In genomic region chr22:35649026-35649553, GRCh38 we compare ENCODE assay signal across 9 cellular contexts. TPM values are rescaled to one million over a fixed set of nuclear protein-coding genes. Genes with fewer than 3 reads are reported as not detected.
DNase-seq lines count a peak whose midpoint lies in the region; ATAC-seq and TF ChIP-seq lines count a peak whose summit lies in the region.
"Had no signal": no experiment of that assay in that cellular context is flagged by ENCODE, and none has a peak within 500 bp of the region (broad histone marks: within the 10 kb centered on the region; RNA-seq: fewer than 3 reads in every experiment).

No MANE protein-coding gene starts in this region.

- H3K27me3 ChIP-seq in BJ (ENCODE audit: control insufficient read depth, insufficient read depth, low read length) (no peaks in the 10 kb centered on the region), MM.1S (replicated peaks; ENCODE audit: insufficient read depth, low read length) (no peaks in the 10 kb centered on the region), BE2C (peaks cover 7% of the 10 kb centered on the region)
- H3K27me3 ChIP-seq in naive thymus-derived CD4-positive, alpha-beta T cell (ENCODE audit: control insufficient read depth in 2 of 2, insufficient read depth in 2 of 2, low read length in 2 of 2), result no peaks in the 10 kb centered on the region

- ATAC-seq in naive thymus-derived CD4-positive, alpha-beta T cell, result no peak

- peaks cover 5 to 48% (median 26%) of the 10 kb centered on the region in 5 donors for H3K36me3 Mint-ChIP-seq in naive thymus-derived CD4-positive, alpha-beta T cell

- H3K4me3 ChIP-seq in BJ (ENCODE audit: low read depth, low read length), result peak overlapping the region; percentile 58
- H3K4me3 ChIP-seq in MM.1S (ENCODE audit: low read length), result peak overlapping the region; percentile 94
- peak overlapping the region; percentile 80 for H3K4me3 ChIP-seq in coronary artery
- peak overlapping the region; percentile 93 for H3K4me3 ChIP-seq in naive thymus-derived CD4-positive, alpha-beta T cell (ENCODE audit: low read length)
- H3K4me3 ChIP-seq in BE2C (ENCODE audit: low read depth, low read length), result no peak overlapping the region

- H4K20me1 ChIP-seq in MM.1S (ENCODE audit: insufficient read depth, low read length), result no peaks in the 10 kb centered on the region

- peak overlapping the region; percentile 90 for H2AFZ ChIP-seq in MM.1S (ENCODE audit: low read length)

- peaks cover 15% of the 10 kb centered on the region for H3F3A ChIP-seq in MM.1S (ENCODE audit: insufficient read depth, low read length)

- no peaks in the 10 kb centered on the region for H3K9me2 ChIP-seq in MM.1S (replicated peaks; ENCODE audit: insufficient read depth, low read length)

- H3K27me3 Mint-ChIP-seq in naive thymus-derived CD4-positive, alpha-beta T cell, result no peaks in the 10 kb centered on the region

- H3K27ac ChIP-seq in MM.1S (ENCODE audit: low read length) (peak overlapping the region; percentile 94), coronary artery (peak overlapping the region; percentile 89 to 93)
- peak overlapping the region; percentile 96 for H3K27ac ChIP-seq in naive thymus-derived CD4-positive, alpha-beta T cell (ENCODE audit: low read depth, low read length)

- intact Hi-C loops in naive thymus-derived CD4-positive, alpha-beta T cell (cut with micrococcal nuclease), result loop anchor here (1.0 to 5.0 kb wide), 4 partner anchors 11 to 350 kb away; partner anchors contain the start of gene TOM1 (in 1 of the 2)

- H3K9me3 ChIP-seq in MM.1S (replicated peaks; ENCODE audit: insufficient read depth, low read length) (no peaks in the 10 kb centered on the region), BE2C (no peaks in the 10 kb centered on the region)
- H3K9me3 ChIP-seq in naive thymus-derived CD4-positive, alpha-beta T cell (ENCODE audit: control insufficient read depth in 2 of 3, low read length in 3 of 3), result no peaks in the 10 kb centered on the region

- peak overlapping the region; percentile 97 to 100 (median 100) for H3K27ac Mint-ChIP-seq in naive thymus-derived CD4-positive, alpha-beta T cell

- CTCF ChIA-PET in BJ (lab: Yijun Ruan, JAX), result interaction anchor here (0.6 to 1.3 kb wide), 4 partner anchors 21 to 191 kb away, joined by 3 to 5 read pairs (median 3); no protein-coding TSS in a partner anchor
- CTCF ChIA-PET in naive thymus-derived CD4-positive, alpha-beta T cell (lab: Charles Lee), result interaction anchor here (1.2 kb wide), 1 partner anchor 529 kb away, joined by 3 read pairs; no protein-coding TSS in a partner anchor

- peaks cover 24 to 61% (median 48%) of the 10 kb centered on the region in 7 donors for H3K4me1 Mint-ChIP-seq in naive thymus-derived CD4-positive, alpha-beta T cell

- H3K4me3 Mint-ChIP-seq in naive thymus-derived CD4-positive, alpha-beta T cell, result peak overlapping the region; percentile 95 to 100 (median 100)

- peaks cover 0 to 6% (median 0%) of the 10 kb centered on the region in 11 donors for H3K9me3 Mint-ChIP-seq in naive thymus-derived CD4-positive, alpha-beta T cell

- peaks cover 9% of the 10 kb centered on the region; the same call in 1 of the 2 replicates for H3K4me1 ChIP-seq in MM.1S (ENCODE audit: low read length)
- H3K4me1 ChIP-seq in naive thymus-derived CD4-positive, alpha-beta T cell (ENCODE audit: control insufficient read depth in 2 of 2, insufficient read depth in 2 of 2, low read length in 2 of 2), result peaks cover 27 to 34% of the 10 kb centered on the region in 2 donors
- no peaks in the 10 kb centered on the region for H3K4me1 ChIP-seq in BE2C

- peak overlapping the region; percentile 90 for H3K4me2 ChIP-seq in MM.1S (ENCODE audit: low read depth, low read length)

- no peaks in the 10 kb centered on the region for H3K36me3 ChIP-seq in BJ (ENCODE audit: control insufficient read depth, insufficient read depth, low read length)
- peaks cover 4% of the 10 kb centered on the region; the same call in 1 of the 2 replicates for H3K36me3 ChIP-seq in MM.1S (replicated peaks; ENCODE audit: insufficient read depth, low read length)
- H3K36me3 ChIP-seq in naive thymus-derived CD4-positive, alpha-beta T cell (ENCODE audit: control insufficient read depth in 2 of 3, insufficient read depth in 3 of 3, low read length in 3 of 3), result peaks cover 0 to 12% (median 3%) of the 10 kb centered on the region in 3 experiments
- no peaks in the 10 kb centered on the region for H3K36me3 ChIP-seq in BE2C

- peak overlapping the region; percentile 93 for H3K9ac ChIP-seq in MM.1S (ENCODE audit: low read length)

- peaks cover 39% of the 10 kb centered on the region for H3K79me2 ChIP-seq in MM.1S (ENCODE audit: low read length)

- POLR2A ChIA-PET in BJ (lab: Charles Lee), result no interaction called here
- POLR2A ChIA-PET in naive thymus-derived CD4-positive, alpha-beta T cell (lab: Charles Lee), result interaction anchor here (0.6 to 7.0 kb wide), 7 partner anchors 11 to 591 kb away, joined by 3 to 96 read pairs (median 4); partner anchors contain the start of gene TOM1

- DNase-seq in BJ (ENCODE audit: low read depth) (no peak), MM.1S (no peak), coronary artery (ENCODE audit: low spot score) (no peak), DMS153 (lab: John Stamatoyannopoulos, UW) (no peak), BE2C (no peak), AG08396 (ENCODE audit: low spot score) (no peak), putamen (ENCODE audit: low spot score) (no peak)
- DNase-seq in naive thymus-derived CD4-positive, alpha-beta T cell, result no peak

- no peak for TF ChIP-seq CTCF in BJ (IDR thresholded peaks at IDR 0.05; ENCODE audit: insufficient read depth, low read depth, low read length)
- no peak for TF ChIP-seq CTCF in MM.1S (IDR thresholded peaks at IDR 0.05; ENCODE audit: low read length)
- TF ChIP-seq CTCF in coronary artery (IDR thresholded peaks at IDR 0.05), result no peak
- no peak for TF ChIP-seq CTCF in BE2C (IDR thresholded peaks at IDR 0.05; ENCODE audit: low read depth, low read length)

RNA-seq across cellular contexts. Expression of gene APOL6, which starts 0.8 kb away (rescaled TPM):
- 9.5 and 14.2 TPM in 2 replicates for polyA plus RNA-seq in BJ (2011; rRNA removed)
- polyA minus RNA-seq in BJ (2011; rRNA and poly(A)+ RNA removed), result 17.3 and 18.5 TPM in 2 replicates
- total RNA-seq in naive thymus-derived CD4-positive, alpha-beta T cell, result 10 to 100 TPM; 33.4 to 99.8 (median 38.2) TPM
- polyA plus RNA-seq in naive thymus-derived CD4-positive, alpha-beta T cell, result 10 to 100 TPM; 18.8 to 22.5 TPM
- 0.09 TPM for polyA plus RNA-seq in BE2C (2012; ENCODE audit: insufficient read depth, insufficient read length, low read depth)
- polyA plus RNA-seq: neural cell had no signal

RNA-seq across cellular contexts. Expression of gene MB, which starts 32.0 kb away (rescaled TPM):
- polyA plus RNA-seq in BJ (2011; rRNA removed), result 0.06 TPM in 1 of 2 replicates, not detected in the other
- not detected in 2 replicates for polyA minus RNA-seq in BJ (2011; rRNA and poly(A)+ RNA removed)
- under 1 TPM in 1 of 5 experiments, not detected in 4; 0.60 TPM for total RNA-seq in naive thymus-derived CD4-positive, alpha-beta T cell
- polyA plus RNA-seq in naive thymus-derived CD4-positive, alpha-beta T cell, result not detected
- polyA plus RNA-seq in BE2C (2012; ENCODE audit: insufficient read depth, insufficient read length, low read depth), result not detected
